ENCODE assay signal across 31 cellular contexts in genomic region chr17:38533706-38534497, GRCh38.
DNase-seq lines count a peak whose midpoint lies in the region; ATAC-seq, FAIRE-seq and TF ChIP-seq lines count a peak whose summit lies in the region.
"Had no signal": no experiment of that assay in that cellular context is flagged by ENCODE, and none has a peak within 500 bp of the region (broad histone marks: within the 10 kb centered on the region; RNA-seq: fewer than 3 reads in every experiment).

No MANE protein-coding gene starts in this region.

- no peak overlapping the region for H2BK15ac ChIP-seq in H1 (ENCODE audit: low read length)

- TF ChIP-seq EP300 in H1 (IDR thresholded peaks at IDR 0.05; ENCODE audit: borderline replicate concordance in 1 of 2, low read depth in 2 of 2, low read length in 2 of 2) (no peak), neural cell (conservative IDR thresholded peaks at IDR 0.05; ENCODE audit: poor library complexity, severe bottlenecking) (no peak)

- in situ Hi-C loops in brain microvascular endothelial cell (cut with HindIII; ENCODE audit: low pct_ligation_motif_present, low sequenced_read_pairs) = no loop called here

- H4K5ac ChIP-seq in H1 (ENCODE audit: insufficient read length, low read depth, low read length) = no peak overlapping the region

- TF ChIP-seq CTCF in HEK293 (tag by site-specific recombination; IDR thresholded peaks at IDR 0.05) = no peak
- no peak for TF ChIP-seq CTCF in H1 (IDR thresholded peaks at IDR 0.05; ENCODE audit: control extremely low read depth in 1 of 3, insufficient read depth in 1 of 3, low read depth in 1 of 3, low read length in 3 of 3)
- TF ChIP-seq CTCF in neural cell (IDR thresholded peaks at IDR 0.05; ENCODE audit: poor library complexity, severe bottlenecking) = no peak
- no peak for TF ChIP-seq CTCF in brain microvascular endothelial cell (IDR thresholded peaks at IDR 0.05; ENCODE audit: low read depth, low read length, missing control alignments)

- H3K79me1 ChIP-seq in H1 (ENCODE audit: low read depth, low read length) = no peaks in the 10 kb centered on the region

- H4K20me1 ChIP-seq in H1 (replicated peaks in 1 of 2; ENCODE audit: control insufficient read depth in 1 of 2, insufficient read depth in 2 of 2, low read length in 2 of 2) = no peaks in the 10 kb centered on the region
- H4K20me1 ChIP-seq in neural cell (ENCODE audit: insufficient read depth) = no peaks in the 10 kb centered on the region

- H3K18ac ChIP-seq in H1 (ENCODE audit: extremely low read depth, low read length) = no peak overlapping the region; the same call in 1 of the 2 replicates

- H3K56ac ChIP-seq in H1 (replicated peaks; ENCODE audit: insufficient read length, low read depth, low read length) = no peak overlapping the region

- H3K23ac ChIP-seq in H1 (ENCODE audit: insufficient read length) = no peak overlapping the region

- WGBS in H1 (ENCODE audit: extremely low coverage in 1 of 2, insufficient coverage in 1 of 2, insufficient read length in 1 of 2, insufficient replicate concordance in 2 of 2, low coverage in 1 of 2, low lambda C conversion rate in 2 of 2, missing lambda C conversion rate in 1 of 2), 2 experiments = 78% methylated on average over 11 of the region's 17 CpGs; no CpG with 5 or more reads in 1 of the 2 experiments

- no peak overlapping the region for H3K27ac ChIP-seq in HEK293 (ENCODE audit: extremely low read depth, low read depth, low read length)
- no peak overlapping the region for H3K27ac ChIP-seq in H1 (ENCODE audit: low read depth, low read length)
- no peak overlapping the region for H3K27ac ChIP-seq in neural cell (ENCODE audit: low read length)
- H3K27ac ChIP-seq in brain microvascular endothelial cell = no peak overlapping the region
- H3K27ac ChIP-seq: body of pancreas, gastroesophageal sphincter, hepatocyte, PC-9, right atrium auricular region, testis, VCaP had no signal

- no peak overlapping the region for H3K4ac ChIP-seq in H1 (replicated peaks; ENCODE audit: insufficient read length, low read depth, low read length)

- no peak overlapping the region for H2BK5ac ChIP-seq in H1 (ENCODE audit: low read depth, low read length)

- H3K23me2 ChIP-seq in H1 (ENCODE audit: low read depth, low read length) = no peaks in the 10 kb centered on the region

- CTCF ChIA-PET in HEK293 (lab: Yijun Ruan, JAX) = interaction anchor here (0.6 to 6.0 kb wide), 7 partner anchors 11 to 134 kb away, joined by 3 to 36 read pairs (median 3); partner anchors contain the start of gene SRCIN1
- CTCF ChIA-PET in H1 (lab: Charles Lee; ENCODE audit: partially characterized antibody) = interaction anchor here (0.5 to 38.1 kb wide), 12 partner anchors 10 to 230 kb away, joined by 3 to 914 read pairs (median 4); partner anchors contain the start of gene SRCIN1

- no peak overlapping the region for H3K9ac ChIP-seq in H1 (replicated peaks in 1 of 4; ENCODE audit: extremely low read depth in 1 of 4, low read depth in 3 of 4, low read length in 3 of 4)
- no peak overlapping the region for H3K9ac ChIP-seq in neural cell (ENCODE audit: low read length)

- no peak overlapping the region; the same call in 1 of the 2 replicates for H2BK12ac ChIP-seq in H1 (ENCODE audit: low read depth, low read length)

- DNase-seq in DMS53 (lab: John Stamatoyannopoulos, UW) = peak; percentile 38
- DNase-seq in DMS53 treated with DMSO at 0.1 percent for 48 hours (lab: John Stamatoyannopoulos, UW; ENCODE audit: unreplicated experiment) = no peak
- no peak for DNase-seq in H1 (ENCODE audit: low read depth in 1 of 2, low spot score in 2 of 2)
- no peak for DNase-seq in brain microvascular endothelial cell
- DNase-seq in GM19240 (ENCODE audit: insufficient read length, low spot score) = no peak
- DNase-seq: 8988T; activated CD4-positive, alpha-beta T cell treated with anti-CD3 and anti-CD28 coated beads for 4 hours; activated CD8-positive, alpha-beta T cell treated with anti-CD3 and anti-CD28 coated beads, Interleukin-2, amount 10 ng/mL, durations not matched to agents 7 days and 5 days; activated naive CD4-positive, alpha-beta T cell treated with anti-CD3 and anti-CD28 coated beads, Interleukin-2, amount 50 U/mL, for 16 hours; body of pancreas; Caco-2; cerebellar nuclear complex; DND-41; Karpas-422; mammary epithelial cell; NCI-H1417 treated with DMSO at 0.1 percent for 48 hours; NCI-H2029 treated with DMSO at 0.1 percent for 48 hours; NCI-H446 treated with DMSO at 0.1 percent for 48 hours; PC-9; stimulated activated CD8-positive, alpha-beta memory T cell treated with anti-CD3 and anti-CD28 coated beads, Interleukin-4, amount 100 ng/mL, for 48 hours; testis had no signal

- no peak overlapping the region for H2AK5ac ChIP-seq in H1 (ENCODE audit: low read depth, low read length)

- no peak for ATAC-seq in GM18867 (IDR thresholded peaks at IDR 0.05; ENCODE audit: unreplicated experiment)
- ATAC-seq: activated CD8-positive, alpha-beta T cell treated with anti-CD3 and anti-CD28 coated beads, Interleukin-2, amount 10 ng/mL, durations not matched to agents 7 days and 5 days; activated T-helper 17 cell treated with anti-CD3 and anti-CD28 coated beads, Interleukin-2, amount 50 U/mL, for 72 hours; body of pancreas; gastroesophageal sphincter; Right ventricle myocardium inferior had no signal

- H3K14ac ChIP-seq in H1 (ENCODE audit: insufficient read length) = no peak overlapping the region

- H3K36me3 ChIP-seq in HEK293 (ENCODE audit: control insufficient read depth in 2 of 2, insufficient read depth in 1 of 2, low read length in 2 of 2) (no peaks in the 10 kb centered on the region), H1 (ENCODE audit: control insufficient read depth in 2 of 4, insufficient read depth in 4 of 4, low read length in 3 of 4) (no peaks in the 10 kb centered on the region), neural cell (ENCODE audit: insufficient read depth, low read length) (no peaks in the 10 kb centered on the region), brain microvascular endothelial cell (replicated peaks) (no peaks in the 10 kb centered on the region)
- H3K36me3 ChIP-seq: gastroesophageal sphincter, right atrium auricular region had no signal

- TF ChIP-seq POLR2A in H1 (IDR thresholded peaks at IDR 0.05; ENCODE audit: control extremely low read depth in 1 of 2, low read depth in 2 of 2, low read length in 2 of 2) = no peak

- H3F3A ChIP-seq in neural cell (ENCODE audit: insufficient read depth, low read length, poor library complexity, severe bottlenecking) = no peaks in the 10 kb centered on the region

- peaks cover 0 to 7% (median 1%) of the 10 kb centered on the region in 4 experiments; a peak in 3 of 7 replicates for H3K27me3 ChIP-seq in H1 (replicated peaks in 1 of 4; ENCODE audit: control insufficient read depth in 3 of 4, extremely low read depth in 1 of 4, insufficient read depth in 3 of 4, low read length in 3 of 4)
- H3K27me3 ChIP-seq in neural cell (ENCODE audit: insufficient read depth, low read depth, low read length) = no peaks in the 10 kb centered on the region
- peaks cover 1% of the 10 kb centered on the region for H3K27me3 ChIP-seq in brain microvascular endothelial cell (replicated peaks)
- H3K27me3 ChIP-seq: right atrium auricular region, testis had no signal

- no peak overlapping the region; the same call in 1 of the 2 replicates for H4K8ac ChIP-seq in H1 (ENCODE audit: extremely low read depth, insufficient read depth, low read length)

- H3K9me2 ChIP-seq in neural cell (ENCODE audit: insufficient read depth, low read length) = no peaks in the 10 kb centered on the region

- TF ChIP-seq RAD21 in H1 (IDR thresholded peaks at IDR 0.05 in 1 of 2, conservative IDR thresholded peaks at IDR 0.05 in 1 of 2; ENCODE audit: low read depth in 2 of 2, low read length in 2 of 2) = no peak
- no peak for TF ChIP-seq RAD21 in neural cell (conservative IDR thresholded peaks at IDR 0.05)

- no peak overlapping the region for H2BK20ac ChIP-seq in H1 (ENCODE audit: low read length)

- H3K79me2 ChIP-seq in H1 (ENCODE audit: control insufficient read depth in 1 of 2, insufficient read depth in 2 of 2, low read length in 2 of 2) = no peaks in the 10 kb centered on the region
- no peaks in the 10 kb centered on the region for H3K79me2 ChIP-seq in neural cell (replicated peaks; ENCODE audit: insufficient read depth, low read length)
- H3K79me2 ChIP-seq: hepatocyte had no signal

- H3K4me3 ChIP-seq in HEK293 (ENCODE audit: low read depth, low read length) = no peak overlapping the region
- H3K4me3 ChIP-seq in H1 (ENCODE audit: extremely low read depth in 1 of 4, insufficient read depth in 2 of 4, low read depth in 3 of 4, low read length in 4 of 4) = no peak overlapping the region
- no peak overlapping the region for H3K4me3 ChIP-seq in neural cell (ENCODE audit: low read length)
- H3K4me3 ChIP-seq in brain microvascular endothelial cell (ENCODE audit: low read depth, low read length) = no peak overlapping the region
- H3K4me3 ChIP-seq: body of pancreas, gastroesophageal sphincter, hepatocyte, PC-9, right atrium auricular region, testis had no signal

- no peak for FAIRE-seq in H1 (lab: Jason Lieb, UNC)
- FAIRE-seq: H54 had no signal

- H3K9me3 ChIP-seq in HEK293 (ENCODE audit: control insufficient read depth, insufficient read depth, low read depth, low read length) (no peaks in the 10 kb centered on the region), H1 (ENCODE audit: insufficient read depth in 2 of 2, low read depth in 1 of 2, low read length in 1 of 2) (no peaks in the 10 kb centered on the region), neural cell (ENCODE audit: low read length) (no peaks in the 10 kb centered on the region)
- H3K9me3 ChIP-seq: body of pancreas, Caco-2, gastroesophageal sphincter, right atrium auricular region, testis had no signal

- POLR2A ChIA-PET in HEK293 (lab: Yijun Ruan, JAX) (interaction anchor here (0.6 kb wide), 1 partner anchor 149 kb away, joined by 3 read pairs; no protein-coding TSS in a partner anchor), H1 (lab: Charles Lee; ENCODE audit: partially characterized antibody) (interaction anchor here (0.6 to 1.1 kb wide), 7 partner anchors 14 to 265 kb away, joined by 3 to 4 read pairs (median 3); partner anchors contain the start of gene PIP4K2B)

- no peak overlapping the region for H4K91ac ChIP-seq in H1 (replicated peaks; ENCODE audit: insufficient read length, low read length)

- H3K4me2 ChIP-seq in H1 (ENCODE audit: insufficient read depth in 1 of 2, low read depth in 2 of 2, low read length in 2 of 2) (no peak overlapping the region), neural cell (ENCODE audit: low read length) (no peak overlapping the region)
- H3K4me2 ChIP-seq: hepatocyte, PC-9 had no signal

- no peaks in the 10 kb centered on the region for H3K4me1 ChIP-seq in HEK293 (ENCODE audit: control insufficient read depth, insufficient read depth, low read length)
- peaks cover 0 to 19% (median 5%) of the 10 kb centered on the region in 4 experiments; a peak in 5 of 7 replicates for H3K4me1 ChIP-seq in H1 (replicated peaks in 1 of 4; ENCODE audit: control insufficient read depth in 3 of 4, insufficient read depth in 4 of 4, low read length in 3 of 4)
- H3K4me1 ChIP-seq: Caco-2, gastroesophageal sphincter, right atrium auricular region, testis had no signal

- H2AFZ ChIP-seq in H1 (ENCODE audit: low read length) (no peak overlapping the region), neural cell (ENCODE audit: low read depth, low read length) (no peak overlapping the region)
- H2AFZ ChIP-seq: hepatocyte, PC-9 had no signal

- H2BK120ac ChIP-seq in H1 (replicated peaks; ENCODE audit: low read depth, low read length) = no peak overlapping the region
